ENCODE assay signal across 13 cellular contexts in genomic region chr17:37516131-37516561, GRCh38. TPM values are rescaled to one million over a fixed set of nuclear protein-coding genes. Genes with fewer than 3 reads are reported as not detected.
DNase-seq lines count a peak whose midpoint lies in the region; ATAC-seq and TF ChIP-seq lines count a peak whose summit lies in the region.
"Had no signal": no experiment of that assay in that cellular context is flagged by ENCODE, and none has a peak within 500 bp of the region (broad histone marks: within the 10 kb centered on the region; RNA-seq: fewer than 3 reads in every experiment).

No MANE protein-coding gene starts in this region.

- POLR2A ChIA-PET in activated CD4-positive, alpha-beta memory T cell treated with anti-CD3 and anti-CD28 coated beads, Interleukin-2, amount 10 ng/mL, durations not matched to agents 7 days and 5 days (lab: Charles Lee), result no interaction called here

- H3K4me3 ChIP-seq in fibroblast of pulmonary artery (replicated peaks; ENCODE audit: low read depth, low read length) (no peak overlapping the region), retinal pigment epithelial cell (ENCODE audit: low read length) (no peak overlapping the region)
- H3K4me3 ChIP-seq: hepatocyte, left lung had no signal

- no peak overlapping the region for H3K27ac Mint-ChIP-seq in activated CD4-positive, alpha-beta memory T cell treated with anti-CD3 and anti-CD28 coated beads, Interleukin-2, amount 10 ng/mL, durations not matched to agents 7 days and 5 days
- H3K27ac Mint-ChIP-seq: activated CD8-positive, alpha-beta T cell treated with anti-CD3 and anti-CD28 coated beads for 36 hours had no signal

- H3K9me3 Mint-ChIP-seq in activated CD4-positive, alpha-beta memory T cell treated with anti-CD3 and anti-CD28 coated beads, Interleukin-2, amount 10 ng/mL, durations not matched to agents 7 days and 5 days, result no peaks in the 10 kb centered on the region
- H3K9me3 Mint-ChIP-seq: activated CD8-positive, alpha-beta T cell treated with anti-CD3 and anti-CD28 coated beads for 36 hours had no signal

- peaks cover 16% of the 10 kb centered on the region for H3K4me1 Mint-ChIP-seq in activated CD4-positive, alpha-beta memory T cell treated with anti-CD3 and anti-CD28 coated beads, Interleukin-2, amount 10 ng/mL, durations not matched to agents 7 days and 5 days

- no peaks in the 10 kb centered on the region for H3K27me3 Mint-ChIP-seq in activated CD4-positive, alpha-beta memory T cell treated with anti-CD3 and anti-CD28 coated beads, Interleukin-2, amount 10 ng/mL, durations not matched to agents 7 days and 5 days
- H3K27me3 Mint-ChIP-seq: activated CD8-positive, alpha-beta T cell treated with anti-CD3 and anti-CD28 coated beads for 36 hours had no signal

- H3K36me3 Mint-ChIP-seq in activated CD4-positive, alpha-beta memory T cell treated with anti-CD3 and anti-CD28 coated beads, Interleukin-2, amount 10 ng/mL, durations not matched to agents 7 days and 5 days (ENCODE audit: low read depth), result peaks cover 65% of the 10 kb centered on the region

- TF ChIP-seq CTCF in fibroblast of pulmonary artery (IDR thresholded peaks at IDR 0.05; ENCODE audit: low read length, missing control alignments) (no peak), retinal pigment epithelial cell (conservative IDR thresholded peaks at IDR 0.05; ENCODE audit: low read depth, low read length) (no peak)

- CTCF ChIA-PET in activated CD4-positive, alpha-beta memory T cell treated with anti-CD3 and anti-CD28 coated beads, Interleukin-2, amount 10 ng/mL, durations not matched to agents 7 days and 5 days (lab: Charles Lee), result interaction anchor here (0.7 kb wide), 2 partner anchors 35 to 1042 kb away, joined by 3 to 4 read pairs; no protein-coding TSS in a partner anchor

- H3K4me3 Mint-ChIP-seq in activated CD4-positive, alpha-beta memory T cell treated with anti-CD3 and anti-CD28 coated beads, Interleukin-2, amount 10 ng/mL, durations not matched to agents 7 days and 5 days, result no peak overlapping the region
- H3K4me3 Mint-ChIP-seq: activated CD8-positive, alpha-beta T cell treated with anti-CD3 and anti-CD28 coated beads for 36 hours had no signal

- no peak for ATAC-seq in GM19324 (IDR thresholded peaks at IDR 0.05; ENCODE audit: low FRiP score, unreplicated experiment)
- ATAC-seq: activated CD8-positive, alpha-beta T cell treated with anti-CD3 and anti-CD28 coated beads for 36 hours; left lung had no signal

- peak; percentile 62 for DNase-seq in DMS 273 (lab: John Stamatoyannopoulos, UW; ENCODE audit: unreplicated experiment)
- no peak for DNase-seq in DMS 273 treated with DMSO at 0.1 percent for 48 hours (lab: John Stamatoyannopoulos, UW)
- peak; percentile 26 for DNase-seq in NCI-H69 (lab: John Stamatoyannopoulos, UW)
- DNase-seq in fibroblast of pulmonary artery (ENCODE audit: low read depth), result peak; percentile 41
- DNase-seq in retinal pigment epithelial cell (ENCODE audit: low read depth), result peak; percentile 21
- DNase-seq in activated CD4-positive, CD25-positive, alpha-beta regulatory T cell treated with anti-CD3 and anti-CD28 coated beads, Interleukin-2, amount 50 U/mL, for 72 hours, result no peak
- DNase-seq in activated CD4-positive, alpha-beta memory T cell treated with anti-CD3 and anti-CD28 coated beads, Interleukin-2, amount 10 ng/mL, durations not matched to agents 7 days and 5 days, result no peak
- DNase-seq: activated CD8-positive, alpha-beta T cell treated with anti-CD3 and anti-CD28 coated beads for 36 hours; left lung; SIG-M5; small intestine had no signal

RNA-seq across cellular contexts. Expression of gene DUSP14, which starts 26.5 kb away (rescaled TPM):
- total RNA-seq in activated CD4-positive, alpha-beta memory T cell treated with anti-CD3 and anti-CD28 coated beads, Interleukin-2, amount 10 ng/mL, durations not matched to agents 7 days and 5 days, result 10 to 100 TPM; 14.6 to 16.3 TPM

Comparison
In these comparisons a context has a peak if more than half of its experiments do, and no peak if none do; other contexts are left out.
1. DNase-seq: peak in DMS 273 (single experiment), NCI-H69 (single experiment), fibroblast of pulmonary artery (single experiment) and retinal pigment epithelial cell (single experiment); none in DMS 273 treated with DMSO at 0.1 percent for 48 hours (single experiment), activated CD4-positive, CD25-positive, alpha-beta regulatory T cell treated with anti-CD3 and anti-CD28 coated beads, Interleukin-2, amount 50 U/mL, for 72 hours (single experiment) and activated CD4-positive, alpha-beta memory T cell treated with anti-CD3 and anti-CD28 coated beads, Interleukin-2, amount 10 ng/mL, durations not matched to agents 7 days and 5 days (single experiment).